In the genomic region with DNA sequence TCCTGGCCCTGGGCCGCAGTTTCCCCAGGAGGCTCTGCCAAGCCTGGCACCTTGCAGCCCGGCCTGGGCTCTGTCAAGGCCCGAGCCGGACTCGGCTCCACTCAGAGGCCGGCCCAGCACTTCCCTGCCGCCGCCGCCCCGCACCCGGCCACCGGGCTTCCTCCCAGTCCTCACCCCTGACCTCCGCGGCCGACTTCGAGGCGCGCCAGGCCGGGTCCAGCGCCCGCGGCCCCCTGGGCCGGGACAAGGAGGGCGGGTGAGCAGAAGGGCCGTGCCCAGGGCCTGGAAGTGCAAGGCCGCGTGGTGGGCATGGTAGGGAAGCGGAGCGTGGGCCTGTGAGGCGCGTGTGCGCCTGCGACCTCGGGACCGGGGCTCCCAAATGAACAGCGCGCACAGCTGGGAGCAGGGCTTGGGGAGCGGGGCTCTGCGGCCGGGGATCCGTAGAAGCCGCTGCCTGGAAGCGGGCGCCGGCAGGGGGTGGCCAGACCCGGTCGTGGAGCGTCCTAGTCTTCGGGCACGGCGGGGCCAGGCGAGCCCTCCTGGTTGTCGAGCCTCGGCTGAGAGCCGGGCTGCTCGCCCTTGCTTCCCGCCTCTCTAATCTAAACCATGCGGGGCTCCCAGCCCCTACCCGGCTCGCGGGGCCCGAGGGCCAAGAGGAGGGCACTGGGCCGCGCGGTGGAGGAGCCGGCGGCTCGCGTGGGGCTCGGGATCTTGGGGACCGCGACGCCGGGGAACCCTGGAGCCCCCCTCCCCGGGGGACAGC, we compare ENCODE assay signal across 12 cellular contexts. TPM values are rescaled to one million over a fixed set of nuclear protein-coding genes. Genes with fewer than 3 reads are reported as not detected.
DNase-seq lines count a peak whose midpoint lies in the region; ATAC-seq, FAIRE-seq and TF ChIP-seq lines count a peak whose summit lies in the region.
"Had no signal": no experiment of that assay in that cellular context is flagged by ENCODE, and none has a peak within 500 bp of the region (broad histone marks: within the 10 kb centered on the region; RNA-seq: fewer than 3 reads in every experiment).

No MANE protein-coding gene starts in this region.

- ATAC-seq in SK-N-SH treated with all-trans-retinoic acid at 6 μM for 48 hours = no peak

- H3K9me3 ChIP-seq in tibial nerve = no peaks in the 10 kb centered on the region

- H3K27ac ChIP-seq in tibial nerve = no peak overlapping the region
- H3K27ac ChIP-seq: HL-60 had no signal

- peak overlapping the region in 3 of 4 donors; percentile 23 to 43 (median 33) for H3K4me3 ChIP-seq in tibial nerve

- peaks cover 41% of the 10 kb centered on the region for H3K27me3 Mint-ChIP-seq in activated naive CD4-positive, alpha-beta T cell treated with anti-CD3 and anti-CD28 coated beads, Interleukin-2, amount 50 U/mL, for 24 hours
- peaks cover 26% of the 10 kb centered on the region for H3K27me3 Mint-ChIP-seq in endothelial cell (ENCODE audit: unreplicated experiment)

- H3K27ac Mint-ChIP-seq in activated naive CD4-positive, alpha-beta T cell treated with anti-CD3 and anti-CD28 coated beads, Interleukin-2, amount 50 U/mL, for 24 hours = no peak overlapping the region
- H3K27ac Mint-ChIP-seq in endothelial cell (ENCODE audit: unreplicated experiment) = no peak overlapping the region
- H3K27ac Mint-ChIP-seq: memory B cell had no signal

- no peaks in the 10 kb centered on the region for H3K36me3 ChIP-seq in tibial nerve

- WGBS in tibial nerve, 2 donors = 8 to 10% methylated on average over 9 to 30 of the region's 75 CpGs

- H3K27me3 ChIP-seq in tibial nerve = peaks cover 0 to 78% of the 10 kb centered on the region in 2 donors

- no peaks in the 10 kb centered on the region for H3K9me3 Mint-ChIP-seq in activated naive CD4-positive, alpha-beta T cell treated with anti-CD3 and anti-CD28 coated beads, Interleukin-2, amount 50 U/mL, for 24 hours
- peaks cover 3% of the 10 kb centered on the region for H3K9me3 Mint-ChIP-seq in endothelial cell (ENCODE audit: unreplicated experiment)

- DNase-seq in activated naive CD4-positive, alpha-beta T cell treated with Interleukin-2 at 50 U/mL for 16 hours = no peak
- peak; percentile 39 for DNase-seq in endothelial cell (ENCODE audit: low spot score)
- peak; percentile 88 for DNase-seq in mesenteric fat pad (ENCODE audit: low spot score)
- no peak for DNase-seq in tibial nerve (ENCODE audit: low spot score in 2 of 2)
- no peak for DNase-seq in urothelium cell line (ENCODE audit: low spot score)
- DNase-seq in erythroblast (lab: John Stamatoyannopoulos, UW) = no peak
- DNase-seq: NCI-H2107 had no signal

- no peak for TF ChIP-seq POLR2A in tibial nerve (IDR thresholded peaks at IDR 0.05)
- no peak for TF ChIP-seq POLR2A in erythroblast (IDR thresholded peaks at IDR 0.05; ENCODE audit: low read length)

- no peak for TF ChIP-seq EP300 in tibial nerve (IDR thresholded peaks at IDR 0.05)

- TF ChIP-seq CTCF in endothelial cell (IDR thresholded peaks at IDR 0.05; ENCODE audit: unreplicated experiment) = no peak
- no peak for TF ChIP-seq CTCF in tibial nerve (IDR thresholded peaks at IDR 0.05)

- FAIRE-seq in urothelium cell line (lab: Jason Lieb, UNC) = no peak
- FAIRE-seq: colon had no signal

- H3K4me3 Mint-ChIP-seq in activated naive CD4-positive, alpha-beta T cell treated with anti-CD3 and anti-CD28 coated beads, Interleukin-2, amount 50 U/mL, for 24 hours = peak overlapping the region; percentile 68
- no peak overlapping the region for H3K4me3 Mint-ChIP-seq in endothelial cell (ENCODE audit: unreplicated experiment)

- peaks cover 0 to 29% (median 15%) of the 10 kb centered on the region in 4 donors for H3K4me1 ChIP-seq in tibial nerve

- H3K4me1 Mint-ChIP-seq in activated naive CD4-positive, alpha-beta T cell treated with anti-CD3 and anti-CD28 coated beads, Interleukin-2, amount 50 U/mL, for 24 hours = peaks cover 27% of the 10 kb centered on the region
- H3K4me1 Mint-ChIP-seq in endothelial cell (ENCODE audit: unreplicated experiment) = peaks cover 21% of the 10 kb centered on the region

- no peaks in the 10 kb centered on the region for H3K36me3 Mint-ChIP-seq in activated naive CD4-positive, alpha-beta T cell treated with anti-CD3 and anti-CD28 coated beads, Interleukin-2, amount 50 U/mL, for 24 hours
- H3K36me3 Mint-ChIP-seq in endothelial cell (ENCODE audit: low read depth, unreplicated experiment) = peaks cover 7% of the 10 kb centered on the region

TF ChIP-seq in SK-N-SH treated with all-trans-retinoic acid at 6 μM for 48 hours, 23 proteins besides CTCF, POLR2A, EP300 and RAD21:
- TF ChIP-seq CSRNP3 (CRISPR knock-in tag; IDR thresholded peaks at IDR 0.05) (no peak), ZC3H10 (CRISPR knock-in tag; IDR thresholded peaks at IDR 0.05) (no peak), RARB (CRISPR knock-in tag; IDR thresholded peaks at IDR 0.05) (no peak), TOX (CRISPR knock-in tag; IDR thresholded peaks at IDR 0.05; ENCODE audit: borderline replicate concordance) (no peak), GLIS3 (CRISPR knock-in tag; IDR thresholded peaks at IDR 0.05) (no peak), CREB5 (CRISPR knock-in tag; IDR thresholded peaks at IDR 0.05; ENCODE audit: low read depth) (no peak), ZNF70 (CRISPR knock-in tag; IDR thresholded peaks at IDR 0.05) (no peak), CSDC2 (CRISPR knock-in tag; IDR thresholded peaks at IDR 0.05) (no peak), SNAI2 (CRISPR knock-in tag; IDR thresholded peaks at IDR 0.05) (no peak), ZNF8 (CRISPR knock-in tag; IDR thresholded peaks at IDR 0.05) (no peak), ARNTL (CRISPR knock-in tag; IDR thresholded peaks at IDR 0.05; ENCODE audit: borderline replicate concordance, low read depth) (no peak), ZNF565 (CRISPR knock-in tag; conservative IDR thresholded peaks at IDR 0.05; ENCODE audit: low read depth) (no peak), ISL1 (CRISPR knock-in tag; IDR thresholded peaks at IDR 0.05) (no peak)

RNA-seq across cellular contexts. Expression of gene TBX4, which starts 0.5 kb away (rescaled TPM):
- total RNA-seq in endothelial cell (ENCODE audit: unreplicated experiment) = 1.1 TPM
- 0.19 TPM for total RNA-seq in mesenteric fat pad
- not detected for total RNA-seq in tibial nerve

RNA-seq across cellular contexts. Expression of gene TBX2, which starts 52.1 kb away (rescaled TPM):
- total RNA-seq in endothelial cell (ENCODE audit: unreplicated experiment) = 0.23 TPM
- 16.1 TPM for total RNA-seq in mesenteric fat pad
- 10 to 100 TPM; 23.2 to 42.0 (median 26.5) TPM for total RNA-seq in tibial nerve

Comparison
In these comparisons a context has a peak if more than half of its experiments do, and no peak if none do; other contexts are left out.
1. DNase-seq: peak in endothelial cell (single experiment) and mesenteric fat pad (single experiment); none in activated naive CD4-positive, alpha-beta T cell treated with Interleukin-2 at 50 U/mL for 16 hours (single experiment), tibial nerve (0 of 2), urothelium cell line (single experiment) and erythroblast (0 of 2).
2. RNA of gene TBX2, which starts 52.1 kb away (total RNA-seq): 23.2 to 42.0 TPM in tibial nerve and 16.1 TPM in mesenteric fat pad (single experiment); 0.23 TPM in endothelial cell (single experiment); every median in the first group is over 10 times any median in the second.